In the genomic region with DNA sequence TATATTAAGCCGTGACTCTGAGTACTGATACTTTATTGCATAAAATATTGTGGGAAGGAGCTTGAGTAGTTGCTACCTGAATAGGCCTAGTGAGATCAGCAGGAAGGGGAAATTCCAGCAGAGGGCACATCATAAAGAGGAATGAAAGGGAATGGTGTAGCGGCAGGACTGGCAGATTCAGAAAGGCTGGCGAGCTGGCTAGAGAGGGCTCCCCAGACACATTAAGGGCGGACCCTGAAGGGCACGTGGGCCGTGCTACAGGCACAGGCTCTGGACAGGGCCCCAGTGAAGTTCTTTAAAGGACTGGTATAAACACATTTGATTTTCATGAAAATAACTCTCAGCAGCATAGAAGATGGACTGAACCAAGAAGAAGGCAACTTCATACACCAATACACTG, we compare ENCODE assay signal across 1 cellular context.
TF ChIP-seq lines count a peak whose summit lies in the region.

No MANE protein-coding gene starts in this region.

TF ChIP-seq in GM12878, 131 proteins besides CTCF, POLR2A, EP300 and RAD21:
- TF ChIP-seq, protein P1, sequence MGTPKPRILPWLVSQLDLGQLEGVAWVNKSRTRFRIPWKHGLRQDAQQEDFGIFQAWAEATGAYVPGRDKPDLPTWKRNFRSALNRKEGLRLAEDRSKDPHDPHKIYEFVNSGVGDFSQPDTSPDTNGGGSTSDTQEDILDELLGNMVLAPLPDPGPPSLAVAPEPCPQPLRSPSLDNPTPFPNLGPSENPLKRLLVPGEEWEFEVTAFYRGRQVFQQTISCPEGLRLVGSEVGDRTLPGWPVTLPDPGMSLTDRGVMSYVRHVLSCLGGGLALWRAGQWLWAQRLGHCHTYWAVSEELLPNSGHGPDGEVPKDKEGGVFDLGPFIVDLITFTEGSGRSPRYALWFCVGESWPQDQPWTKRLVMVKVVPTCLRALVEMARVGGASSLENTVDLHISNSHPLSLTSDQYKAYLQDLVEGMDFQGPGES (IDR thresholded peaks at IDR 0.05), result no peak
- TF ChIP-seq TBL1XR1 (IDR thresholded peaks at IDR 0.05; ENCODE audit: low read depth, low read length) (no peak), SMARCA5 (IDR thresholded peaks at IDR 0.05) (no peak), MYB (IDR thresholded peaks at IDR 0.05; ENCODE audit: borderline replicate concordance, low read depth, low read length) (no peak), STAT3 (IDR thresholded peaks at IDR 0.05; ENCODE audit: low read depth, low read length) (no peak), WRNIP1 (IDR thresholded peaks at IDR 0.05; ENCODE audit: borderline replicate concordance, low read depth, low read length) (no peak)
- TF ChIP-seq, protein P2, sequence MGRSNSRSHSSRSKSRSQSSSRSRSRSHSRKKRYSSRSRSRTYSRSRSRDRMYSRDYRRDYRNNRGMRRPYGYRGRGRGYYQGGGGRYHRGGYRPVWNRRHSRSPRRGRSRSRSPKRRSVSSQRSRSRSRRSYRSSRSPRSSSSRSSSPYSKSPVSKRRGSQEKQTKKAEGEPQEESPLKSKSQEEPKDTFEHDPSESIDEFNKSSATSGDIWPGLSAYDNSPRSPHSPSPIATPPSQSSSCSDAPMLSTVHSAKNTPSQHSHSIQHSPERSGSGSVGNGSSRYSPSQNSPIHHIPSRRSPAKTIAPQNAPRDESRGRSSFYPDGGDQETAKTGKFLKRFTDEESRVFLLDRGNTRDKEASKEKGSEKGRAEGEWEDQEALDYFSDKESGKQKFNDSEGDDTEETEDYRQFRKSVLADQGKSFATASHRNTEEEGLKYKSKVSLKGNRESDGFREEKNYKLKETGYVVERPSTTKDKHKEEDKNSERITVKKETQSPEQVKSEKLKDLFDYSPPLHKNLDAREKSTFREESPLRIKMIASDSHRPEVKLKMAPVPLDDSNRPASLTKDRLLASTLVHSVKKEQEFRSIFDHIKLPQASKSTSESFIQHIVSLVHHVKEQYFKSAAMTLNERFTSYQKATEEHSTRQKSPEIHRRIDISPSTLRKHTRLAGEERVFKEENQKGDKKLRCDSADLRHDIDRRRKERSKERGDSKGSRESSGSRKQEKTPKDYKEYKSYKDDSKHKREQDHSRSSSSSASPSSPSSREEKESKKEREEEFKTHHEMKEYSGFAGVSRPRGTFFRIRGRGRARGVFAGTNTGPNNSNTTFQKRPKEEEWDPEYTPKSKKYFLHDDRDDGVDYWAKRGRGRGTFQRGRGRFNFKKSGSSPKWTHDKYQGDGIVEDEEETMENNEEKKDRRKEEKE (IDR thresholded peaks at IDR 0.05), result no peak
